ENCODE assay signal across 19 cellular contexts in genomic region chr14:59277659-59278058, GRCh38.
DNase-seq lines count a peak whose midpoint lies in the region; ATAC-seq, FAIRE-seq and TF ChIP-seq lines count a peak whose summit lies in the region.
"Had no signal": no experiment of that assay in that cellular context is flagged by ENCODE, and none has a peak within 500 bp of the region (broad histone marks: within the 10 kb centered on the region; RNA-seq: fewer than 3 reads in every experiment).

No MANE protein-coding gene starts in this region.

- no peaks in the 10 kb centered on the region for H3K36me3 ChIP-seq in esophagus muscularis mucosa
- H3K36me3 ChIP-seq in tibial nerve: no peaks in the 10 kb centered on the region
- H3K36me3 ChIP-seq: prostate gland had no signal

- intact Hi-C loops in esophagus muscularis mucosa (cut with DNase I): loop anchor here (10.0 kb wide), 1 partner anchor 147 kb away; no protein-coding TSS in a partner anchor

- FAIRE-seq in H54 (lab: Jason Lieb, UNC): no peak

- DNase-seq in HCEC 1CT (peak; percentile 39), RPMI7951 (ENCODE audit: low read depth) (peak; percentile 49), esophagus muscularis mucosa (ENCODE audit: extremely low spot score) (no peak), tibial nerve (ENCODE audit: low spot score in 2 of 2) (no peak), H54 (ENCODE audit: insufficient read length, low spot score) (no peak), midbrain (lab: John Stamatoyannopoulos, UW) (no peak)
- DNase-seq: activated CD4-positive, alpha-beta T cell treated with anti-CD3 and anti-CD28 coated beads, Interleukin-2, amount 10 ng/mL, durations not matched to agents 7 days and 5 days; activated naive CD8-positive, alpha-beta T cell treated with anti-CD3 and anti-CD28 coated beads for 36 hours; central memory CD4-positive, alpha-beta T cell; DND-41; effector memory CD8-positive, alpha-beta T cell; Karpas-422; naive B cell; NCI-H1417 treated with DMSO at 0.1 percent for 48 hours; NCI-H2227 treated with DMSO at 0.1 percent for 48 hours; SIG-M5; stimulated activated CD4-positive, alpha-beta T cell treated with anti-CD3 and anti-CD28 coated beads, Interleukin-15, amount 100 ng/mL, for 24 hours had no signal

- no peak for TF ChIP-seq EP300 in esophagus muscularis mucosa (IDR thresholded peaks at IDR 0.05)
- no peak for TF ChIP-seq EP300 in tibial nerve (IDR thresholded peaks at IDR 0.05)

- H3K27me3 ChIP-seq in esophagus muscularis mucosa: no peaks in the 10 kb centered on the region
- no peaks in the 10 kb centered on the region for H3K27me3 ChIP-seq in tibial nerve

- TF ChIP-seq CTCF in esophagus muscularis mucosa (IDR thresholded peaks at IDR 0.05) (no peak), tibial nerve (IDR thresholded peaks at IDR 0.05) (no peak)

- H3K27ac ChIP-seq in esophagus muscularis mucosa (replicated peaks in 1 of 4) (peak overlapping the region; percentile 65 to 80 (median 71)), tibial nerve (peak overlapping the region in 3 of 4 donors; percentile 21 to 66 (median 39))
- H3K27ac ChIP-seq: prostate gland had no signal

- ATAC-seq in HG02938 (IDR thresholded peaks at IDR 0.05; ENCODE audit: unreplicated experiment): no peak
- ATAC-seq: effector memory CD8-positive, alpha-beta T cell had no signal

- H3K9me3 ChIP-seq in esophagus muscularis mucosa: no peaks in the 10 kb centered on the region
- H3K9me3 ChIP-seq in tibial nerve: no peaks in the 10 kb centered on the region
- H3K9me3 ChIP-seq: prostate gland had no signal

- H3K4me3 ChIP-seq in esophagus muscularis mucosa (no peak overlapping the region), tibial nerve (no peak overlapping the region)
- H3K4me3 ChIP-seq: prostate gland had no signal

- H3K4me1 ChIP-seq in esophagus muscularis mucosa (peaks cover 40 to 90% (median 84%) of the 10 kb centered on the region in 4 donors), tibial nerve (peaks cover 0 to 64% (median 21%) of the 10 kb centered on the region in 4 donors)
- H3K4me1 ChIP-seq: prostate gland had no signal

- TF ChIP-seq POLR2A in esophagus muscularis mucosa (IDR thresholded peaks at IDR 0.05; ENCODE audit: low read depth) (no peak), tibial nerve (IDR thresholded peaks at IDR 0.05) (no peak), H54 (IDR thresholded peaks at IDR 0.05; ENCODE audit: low read depth, low read length) (no peak)

- WGBS in esophagus muscularis mucosa: 84% methylated on average over 2 of the region's 2 CpGs
- WGBS in tibial nerve, 2 donors: 84 to 89% methylated on average over 2 of the region's 2 CpGs

Comparison
In these comparisons a context has a peak if more than half of its experiments do, and no peak if none do; other contexts are left out.
1. DNase-seq: peak in HCEC 1CT (single experiment) and RPMI7951 (single experiment); none in esophagus muscularis mucosa (single experiment), tibial nerve (0 of 2), H54 (single experiment) and midbrain (single experiment).